ENCODE assay signal across 1 cellular context in genomic region chr16:54748611-54749190, GRCh38.
TF ChIP-seq lines count a peak whose summit lies in the region.

No MANE protein-coding gene starts in this region.

TF ChIP-seq in GM23338, 12 proteins besides CTCF, POLR2A, EP300 and RAD21 (continued from another document):
- no peak for TF ChIP-seq REST (IDR thresholded peaks at IDR 0.05; ENCODE audit: unreplicated experiment)
- no peak for TF ChIP-seq POLR2AphosphoS5 (IDR thresholded peaks at IDR 0.05; ENCODE audit: low read depth)
- TF ChIP-seq EZH2 (IDR thresholded peaks at IDR 0.05; ENCODE audit: low read depth, unreplicated experiment), result no peak
- no peak for TF ChIP-seq NANOG (IDR thresholded peaks at IDR 0.05; ENCODE audit: borderline replicate concordance)
